Comparison of ENCODE assay signal across 22 cellular contexts in the genomic region with DNA sequence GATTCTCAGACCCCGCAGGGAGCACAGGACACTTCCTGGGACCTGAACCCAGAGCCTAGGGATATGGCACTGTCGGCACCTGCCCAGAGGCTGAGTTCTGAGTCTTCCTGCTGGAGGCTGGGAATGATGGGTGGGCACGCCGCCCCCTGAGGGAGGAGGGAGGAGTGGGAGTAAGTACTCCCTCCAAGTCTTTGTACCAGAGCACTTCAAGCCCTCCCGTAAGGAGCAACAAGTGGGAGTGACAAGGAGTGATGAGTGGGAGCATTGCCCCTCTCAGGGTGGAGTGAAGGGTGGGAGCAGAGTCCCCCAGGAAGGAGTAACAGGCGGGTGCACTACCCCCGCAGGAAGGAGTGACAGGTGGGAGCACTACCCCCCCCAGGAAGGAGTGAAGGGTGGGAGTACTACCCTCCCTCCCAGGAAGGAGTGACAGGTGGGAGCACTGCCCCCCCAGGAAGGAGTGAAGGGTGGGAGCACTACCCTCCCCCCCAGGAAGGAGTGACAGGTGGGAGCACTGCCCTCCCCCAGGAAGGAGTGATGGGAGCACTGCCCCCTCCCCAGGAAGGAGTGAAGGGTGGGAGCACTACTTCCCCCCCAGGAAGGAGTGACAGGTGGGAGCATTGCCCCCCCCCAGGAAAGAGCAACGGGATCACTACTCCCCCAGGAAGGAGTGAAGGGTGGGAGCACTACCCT.
DNase-seq lines count a peak whose midpoint lies in the region; ATAC-seq and TF ChIP-seq lines count a peak whose summit lies in the region.
"Had no signal": no experiment of that assay in that cellular context is flagged by ENCODE, and none has a peak within 500 bp of the region (broad histone marks: within the 10 kb centered on the region; RNA-seq: fewer than 3 reads in every experiment).

No MANE protein-coding gene starts in this region.

- no peak overlapping the region for H3K27ac ChIP-seq in lower lobe of right lung
- no peak overlapping the region for H3K27ac ChIP-seq in spleen
- H3K27ac ChIP-seq: HL-60, RWPE1 had no signal

- H3K27me3 ChIP-seq in Caco-2 (replicated peaks; ENCODE audit: control insufficient read depth, insufficient read depth, low read length) (no peaks in the 10 kb centered on the region; the same call in 1 of the 2 replicates), lower lobe of right lung (ENCODE audit: low read depth) (peaks cover 3% of the 10 kb centered on the region), spleen (replicated peaks in 1 of 7) (peaks cover 0 to 27% (median 0%) of the 10 kb centered on the region in 7 donors)
- H3K27me3 ChIP-seq: BE2C had no signal

- BruUV-seq in Caco-2 (replicated peaks; lab: Mats Ljungman, UMichigan): no TSS peak

- in situ Hi-C loops in GM13976 (cut with MboI; ENCODE audit: low sequenced_read_pairs, unreplicated experiment): no loop called here

- no peaks in the 10 kb centered on the region for H3K36me3 ChIP-seq in Caco-2 (ENCODE audit: control insufficient read depth, insufficient read depth, low read length)
- H3K36me3 ChIP-seq in lower lobe of right lung: no peaks in the 10 kb centered on the region
- no peaks in the 10 kb centered on the region for H3K36me3 ChIP-seq in spleen
- H3K36me3 ChIP-seq: BE2C had no signal

- POLR2A ChIA-PET in Caco-2 (lab: Charles Lee): no interaction called here

- peaks cover 11% of the 10 kb centered on the region for H3K4me1 Mint-ChIP-seq in Caco-2 (ENCODE audit: low read depth, unreplicated experiment)
- H3K4me1 Mint-ChIP-seq: GM23338 had no signal

- ATAC-seq in lower lobe of right lung (no peak), GM21528 (IDR thresholded peaks at IDR 0.05; ENCODE audit: low FRiP score, unreplicated experiment) (no peak)
- ATAC-seq: GM23338, SK-N-SH treated with all-trans-retinoic acid at 6 μM for 48 hours had no signal

- H3K4me3 ChIP-seq in Caco-2 (ENCODE audit: low read depth, low read length) (no peak overlapping the region), lower lobe of right lung (no peak overlapping the region), spleen (no peak overlapping the region)
- H3K4me3 ChIP-seq: GM23338 had no signal

- H3K27ac Mint-ChIP-seq in Caco-2 (ENCODE audit: unreplicated experiment): peak overlapping the region; percentile 10
- H3K27ac Mint-ChIP-seq: GM23338 had no signal

- H3K9me3 Mint-ChIP-seq in Caco-2 (ENCODE audit: unreplicated experiment): no peaks in the 10 kb centered on the region
- H3K9me3 Mint-ChIP-seq: GM23338 had no signal

- intact Hi-C loops in Caco-2 (cut with micrococcal nuclease; ENCODE audit: unreplicated experiment): no loop called here
- intact Hi-C loops in lower lobe of right lung (cut with DNase I): no loop called here
- intact Hi-C loops in spleen (cut with DNase I; ENCODE audit: low total_unique reads): no loop called here

- 65 to 82% (median 75%) methylated on average over 5 to 8 of the region's 8 CpGs for WGBS in spleen, 5 donors

- no peak overlapping the region for H3K4me3 Mint-ChIP-seq in Caco-2 (ENCODE audit: unreplicated experiment)
- H3K4me3 Mint-ChIP-seq: GM23338 had no signal

- H3K9me3 ChIP-seq in Caco-2 (no peaks in the 10 kb centered on the region), lower lobe of right lung (no peaks in the 10 kb centered on the region), spleen (no peaks in the 10 kb centered on the region)
- H3K9me3 ChIP-seq: BE2C had no signal

- CTCF ChIA-PET in Caco-2 (lab: Charles Lee): no interaction called here

- H3K36me3 Mint-ChIP-seq in Caco-2 (ENCODE audit: insufficient read depth, unreplicated experiment): no peaks in the 10 kb centered on the region

- TF ChIP-seq POLR2A in spleen (IDR thresholded peaks at IDR 0.05): no peak

- peaks cover 4% of the 10 kb centered on the region for H3K27me3 Mint-ChIP-seq in Caco-2 (ENCODE audit: insufficient read depth, unreplicated experiment)

- DNase-seq in Caco-2: no peak
- peak; percentile 6 for DNase-seq in GM13976 (ENCODE audit: low spot score)
- peak; percentile 17 for DNase-seq in lower lobe of right lung
- peak; percentile 34 for DNase-seq in spleen
- no peak for DNase-seq in activated CD4-positive, alpha-beta T cell treated with anti-CD3 and anti-CD28 coated beads, Interleukin-2, amount 50 U/mL, for 4 hours
- DNase-seq in NCI-H1694 (lab: John Stamatoyannopoulos, UW): no peak
- DNase-seq: BE2C; DMS79; HCEC 1CT; KG1; NCI-H1092; NCI-H1436; NCI-H1930; NCI-H226; NCI-H510A treated with DMSO at 0.1 percent for 48 hours; NCI-H748 treated with DMSO at 0.1 percent for 48 hours; NK-92 treated with Interleukin-12 subunit alpha and Interleukin-12 subunit beta, amount 100 ng/mL, for 24 hours had no signal

- TF ChIP-seq CTCF in Caco-2 (IDR thresholded peaks at IDR 0.05; ENCODE audit: insufficient read depth in 1 of 2, low read depth in 1 of 2, low read length in 1 of 2, severe bottlenecking in 1 of 2, unreplicated experiment in 1 of 2): no peak
- no peak for TF ChIP-seq CTCF in GM13976 (IDR thresholded peaks at IDR 0.05; ENCODE audit: borderline replicate concordance, control extremely low read depth, extremely low read depth, insufficient read depth, missing control alignments)
- no peak for TF ChIP-seq CTCF in lower lobe of right lung (IDR thresholded peaks at IDR 0.05)
- no peak for TF ChIP-seq CTCF in spleen (IDR thresholded peaks at IDR 0.05 in 8 of 11, conservative IDR thresholded peaks at IDR 0.05 in 3 of 11)

- H3K4me1 ChIP-seq in Caco-2: 0 out of 2 replicates have a peak, but pooled peaks cover 4% of the 10 kb centered on the region
- no peaks in the 10 kb centered on the region for H3K4me1 ChIP-seq in lower lobe of right lung
- no peaks in the 10 kb centered on the region for H3K4me1 ChIP-seq in spleen
- H3K4me1 ChIP-seq: BE2C had no signal

Comparison
In these comparisons a context has a peak if more than half of its experiments do, and no peak if none do; other contexts are left out.
1. DNase-seq: peak in GM13976 (single experiment), lower lobe of right lung (single experiment) and spleen (single experiment); none in Caco-2 (0 of 2), activated CD4-positive, alpha-beta T cell treated with anti-CD3 and anti-CD28 coated beads, Interleukin-2, amount 50 U/mL, for 4 hours (0 of 2) and NCI-H1694 (single experiment).